12 cellular contexts compared by ENCODE assay signal in genomic region chr7:351256-351655, GRCh38.
DNase-seq lines count a peak whose midpoint lies in the region; ATAC-seq and TF ChIP-seq lines count a peak whose summit lies in the region.
"Had no signal": no experiment of that assay in that cellular context is flagged by ENCODE, and none has a peak within 500 bp of the region (broad histone marks: within the 10 kb centered on the region; RNA-seq: fewer than 3 reads in every experiment).

No MANE protein-coding gene starts in this region.

- H3K4me1 Mint-ChIP-seq in activated naive CD4-positive, alpha-beta T cell treated with anti-CD3 and anti-CD28 coated beads for 36 hours (ENCODE audit: low read depth) = peaks cover 12% of the 10 kb centered on the region

- H3K36me3 ChIP-seq in BLaER1 treated with 17β-estradiol and CSF1 and Interleukin-3, amounts not matched to agents 10 nM and 100 nM = no peaks in the 10 kb centered on the region; a peak in 3 of 22 replicates
- H3K36me3 ChIP-seq in gastrocnemius medialis = no peaks in the 10 kb centered on the region

- H3K27me3 ChIP-seq in BLaER1 treated with 17β-estradiol and CSF1 and Interleukin-3, amounts not matched to agents 10 nM and 100 nM = peaks cover 0 to 8% (median 0%) of the 10 kb centered on the region in 11 experiments; a peak in 4 of 22 replicates
- H3K27me3 ChIP-seq in gastrocnemius medialis = peaks cover 0 to 11% (median 3%) of the 10 kb centered on the region in 3 donors
- H3K27me3 ChIP-seq: hepatocyte had no signal

- peaks cover 40 to 88% (median 76%) of the 10 kb centered on the region in 10 experiments for H3K4me1 ChIP-seq in BLaER1 treated with 17β-estradiol and CSF1 and Interleukin-3, amounts not matched to agents 10 nM and 100 nM
- H3K4me1 ChIP-seq in gastrocnemius medialis = no peaks in the 10 kb centered on the region

- no peak for TF ChIP-seq CTCF in gastrocnemius medialis (IDR thresholded peaks at IDR 0.05 in 4 of 5, conservative IDR thresholded peaks at IDR 0.05 in 1 of 5)

- H3K4me3 Mint-ChIP-seq in activated naive CD4-positive, alpha-beta T cell treated with anti-CD3 and anti-CD28 coated beads for 36 hours = no peak overlapping the region
- H3K4me3 Mint-ChIP-seq: mesothelial cell of epicardium had no signal

- intact Hi-C loops in activated naive CD4-positive, alpha-beta T cell treated with anti-CD3 and anti-CD28 coated beads for 36 hours (cut with micrococcal nuclease) = loop anchor here (1.0 to 5.0 kb wide), 2 partner anchors 9 to 266 kb away; no protein-coding TSS in a partner anchor
- intact Hi-C loops in gastrocnemius medialis (cut with DNase I; ENCODE audit: low total_unique reads) = no loop called here

- H4K20me1 ChIP-seq in BLaER1 treated with 17β-estradiol and CSF1 and Interleukin-3, amounts not matched to agents 10 nM and 100 nM = no peaks in the 10 kb centered on the region; a peak in 2 of 22 replicates

- TF ChIP-seq POLR2A in gastrocnemius medialis (IDR thresholded peaks at IDR 0.05) = no peak

- ATAC-seq in gastrocnemius medialis = no peak

- DNase-seq in activated CD4-positive, alpha-beta T cell treated with anti-CD3 and anti-CD28 coated beads, Interleukin-2, amount 50 U/mL, for 1 hour = peak; percentile 62
- peak; percentile 85 for DNase-seq in activated naive CD4-positive, alpha-beta T cell treated with anti-CD3 and anti-CD28 coated beads for 36 hours
- peak in 2 of 3 donors; percentile 20 to 47 for DNase-seq in stimulated activated CD4-positive, alpha-beta T cell treated with anti-CD3 and anti-CD28 coated beads, Interleukin-12 subunit alpha, Interleukin-12 subunit beta, amount 100 ng/mL, for 48 hours (ENCODE audit: low read depth in 2 of 3, low spot score in 1 of 3)
- DNase-seq in SHP77 (lab: John Stamatoyannopoulos, UW) (no peak), SW 1271 (lab: John Stamatoyannopoulos, UW) (no peak), gastrocnemius medialis (no peak), inferior parietal cortex (ENCODE audit: extremely low spot score) (no peak)
- DNase-seq: NCI-H146, OCI-M1 had no signal

- in situ Hi-C loops in gastrocnemius medialis (cut with MboI; ENCODE audit: low sequenced_read_pairs in 4 of 4) = no loop called here

- H3K27me3 Mint-ChIP-seq in activated naive CD4-positive, alpha-beta T cell treated with anti-CD3 and anti-CD28 coated beads for 36 hours (ENCODE audit: low read depth) = no peaks in the 10 kb centered on the region

- H3K36me3 Mint-ChIP-seq in activated naive CD4-positive, alpha-beta T cell treated with anti-CD3 and anti-CD28 coated beads for 36 hours (ENCODE audit: low read depth) = peaks cover 3% of the 10 kb centered on the region
- H3K36me3 Mint-ChIP-seq: mesothelial cell of epicardium had no signal

- H3K4me3 ChIP-seq in BLaER1 treated with 17β-estradiol and CSF1 and Interleukin-3, amounts not matched to agents 10 nM and 100 nM = peak overlapping the region; percentile 45 to 67 (median 56)
- H3K4me3 ChIP-seq in gastrocnemius medialis = no peak overlapping the region
- H3K4me3 ChIP-seq: hepatocyte had no signal

- peaks cover 3% of the 10 kb centered on the region for H3K9me3 Mint-ChIP-seq in activated naive CD4-positive, alpha-beta T cell treated with anti-CD3 and anti-CD28 coated beads for 36 hours
- H3K9me3 Mint-ChIP-seq: mesothelial cell of epicardium had no signal

- H3K9ac ChIP-seq in BLaER1 treated with 17β-estradiol and CSF1 and Interleukin-3, amounts not matched to agents 10 nM and 100 nM = peak overlapping the region; percentile 18 to 83 (median 75); a peak in 21 of 22 replicates

- peak overlapping the region; percentile 86 to 99 (median 93) for H3K4me2 ChIP-seq in BLaER1 treated with 17β-estradiol and CSF1 and Interleukin-3, amounts not matched to agents 10 nM and 100 nM
- H3K4me2 ChIP-seq: hepatocyte had no signal

- CTCF ChIA-PET in activated naive CD4-positive, alpha-beta T cell treated with anti-CD3 and anti-CD28 coated beads for 36 hours (lab: Charles Lee) = no interaction called here

- H3K9me3 ChIP-seq in BLaER1 treated with 17β-estradiol and CSF1 and Interleukin-3, amounts not matched to agents 10 nM and 100 nM (replicated peaks in 1 of 11) = peaks cover 0 to 18% (median 0%) of the 10 kb centered on the region in 11 experiments; a peak in 8 of 22 replicates
- no peaks in the 10 kb centered on the region for H3K9me3 ChIP-seq in gastrocnemius medialis

- no peak overlapping the region for H3K27ac Mint-ChIP-seq in activated naive CD4-positive, alpha-beta T cell treated with anti-CD3 and anti-CD28 coated beads for 36 hours
- H3K27ac Mint-ChIP-seq: mesothelial cell of epicardium had no signal

- H3K27ac ChIP-seq in BLaER1 treated with 17β-estradiol and CSF1 and Interleukin-3, amounts not matched to agents 10 nM and 100 nM = peak overlapping the region; percentile 10 to 91 (median 83); a peak in 20 of 22 replicates
- no peak overlapping the region for H3K27ac ChIP-seq in gastrocnemius medialis
- H3K27ac ChIP-seq: hepatocyte had no signal

Comparison
In these comparisons a context has a peak if more than half of its experiments do, and no peak if none do; other contexts are left out.
1. H3K27ac ChIP-seq: peak in BLaER1 treated with 17β-estradiol and CSF1 and Interleukin-3, amounts not matched to agents 10 nM and 100 nM (11 of 11); none in gastrocnemius medialis (0 of 4).
2. H3K4me3 ChIP-seq: peak in BLaER1 treated with 17β-estradiol and CSF1 and Interleukin-3, amounts not matched to agents 10 nM and 100 nM (10 of 10); none in gastrocnemius medialis (0 of 4).
3. DNase-seq: peak in activated CD4-positive, alpha-beta T cell treated with anti-CD3 and anti-CD28 coated beads, Interleukin-2, amount 50 U/mL, for 1 hour (single experiment), activated naive CD4-positive, alpha-beta T cell treated with anti-CD3 and anti-CD28 coated beads for 36 hours (single experiment) and stimulated activated CD4-positive, alpha-beta T cell treated with anti-CD3 and anti-CD28 coated beads, Interleukin-12 subunit alpha, Interleukin-12 subunit beta, amount 100 ng/mL, for 48 hours (2 of 3); none in SHP77 (0 of 2), SW 1271 (0 of 2), gastrocnemius medialis (0 of 2) and inferior parietal cortex (single experiment).